In genomic region chr2:39517622-39518021, GRCh38 we compare ENCODE assay signal across 20 cellular contexts.
DNase-seq lines count a peak whose midpoint lies in the region; ATAC-seq, FAIRE-seq and TF ChIP-seq lines count a peak whose summit lies in the region.
"Had no signal": no experiment of that assay in that cellular context is flagged by ENCODE, and none has a peak within 500 bp of the region (broad histone marks: within the 10 kb centered on the region; RNA-seq: fewer than 3 reads in every experiment).

No MANE protein-coding gene starts in this region.

- no peak for TF ChIP-seq EP300 in HepG2 (IDR thresholded peaks at IDR 0.05; ENCODE audit: low read depth in 2 of 2, low read length in 2 of 2)
- no peak for TF ChIP-seq EP300 in HepG2 (CRISPR knock-in tag; IDR thresholded peaks at IDR 0.05; ENCODE audit: borderline replicate concordance)
- no peak for TF ChIP-seq EP300 in sigmoid colon (IDR thresholded peaks at IDR 0.05)

- intact Hi-C loops in HepG2 (cut with micrococcal nuclease; ENCODE audit: unreplicated experiment), result loop anchor here (10.0 kb wide), 1 partner anchor 177 kb away; no protein-coding TSS in a partner anchor
- intact Hi-C loops in right lobe of liver (cut with DNase I), result no loop called here
- intact Hi-C loops in left ventricle myocardium superior (cut with micrococcal nuclease), result loop anchor here (10.0 kb wide), 1 partner anchor 133 kb away; no protein-coding TSS in a partner anchor
- intact Hi-C loops in sigmoid colon (cut with DNase I), result loop anchor here (2.0 to 10.0 kb wide), 2 partner anchors 81 to 393 kb away; partner anchors contain the start of genes MAP4K3 and SOS1

- peak overlapping the region; percentile 87 for H3K4me2 ChIP-seq in HepG2 (ENCODE audit: low read depth, low read length)
- H3K4me2 ChIP-seq: BLaER1 treated with 17β-estradiol and CSF1 and Interleukin-3, amounts not matched to agents 10 nM and 100 nM had no signal

- POLR2A ChIA-PET in HepG2 (lab: Yijun Ruan, JAX), result interaction anchor here (0.9 to 3.6 kb wide), 7 partner anchors 8 to 213 kb away, joined by 3 to 31 read pairs (median 19); partner anchors contain the start of gene MAP4K3

- TF ChIP-seq RAD21 in HepG2 (CRISPR knock-in tag; IDR thresholded peaks at IDR 0.05), result no peak

- 82% methylated on average over 2 of the region's 2 CpGs for WGBS in HepG2 (ENCODE audit: low lambda C conversion rate)
- 59% methylated on average over 2 of the region's 2 CpGs for WGBS in right lobe of liver (ENCODE audit: insufficient coverage, low coverage, low lambda C conversion rate, missing lambda C conversion rate)
- WGBS in sigmoid colon, 2 donors, result 85 to 95% methylated on average over 2 of the region's 2 CpGs

- ATAC-seq in HepG2 (no peak), right lobe of liver (no peak), left ventricle myocardium superior (peak; percentile 56), foreskin keratinocyte (no peak)
- ATAC-seq: stimulated activated naive B cell treated with anti-CD40 and anti-IgM and Interleukin-4, amounts not matched to agents 10 μg/mL and 1 μg/mL and 100 μg/mL, for 72 hours had no signal

- no peaks in the 10 kb centered on the region for H4K20me1 ChIP-seq in HepG2 (ENCODE audit: insufficient read depth, low read length)
- H4K20me1 ChIP-seq: BLaER1 treated with 17β-estradiol and CSF1 and Interleukin-3, amounts not matched to agents 10 nM and 100 nM had no signal

- TF ChIP-seq CTCF in HepG2 (CRISPR knock-in tag; IDR thresholded peaks at IDR 0.05), result no peak
- no peak for TF ChIP-seq CTCF in right lobe of liver (IDR thresholded peaks at IDR 0.05)
- no peak for TF ChIP-seq CTCF in sigmoid colon (IDR thresholded peaks at IDR 0.05)
- TF ChIP-seq CTCF in foreskin keratinocyte (conservative IDR thresholded peaks at IDR 0.05), result no peak

- peak overlapping the region; percentile 37 to 65 (median 51); a peak in 4 of 6 replicates for H3K4me3 ChIP-seq in HepG2 (replicated peaks in 1 of 3; ENCODE audit: insufficient read depth in 1 of 3, low read depth in 2 of 3, low read length in 3 of 3)
- no peak overlapping the region for H3K4me3 ChIP-seq in right lobe of liver
- no peak overlapping the region for H3K4me3 ChIP-seq in sigmoid colon
- H3K4me3 ChIP-seq: BLaER1 treated with 17β-estradiol and CSF1 and Interleukin-3, amounts not matched to agents 10 nM and 100 nM had no signal

- peak overlapping the region; percentile 92 for H3K27ac ChIP-seq in HepG2 (ENCODE audit: extremely low read length, insufficient read depth, low read length)
- no peak overlapping the region for H3K27ac ChIP-seq in right lobe of liver
- peak overlapping the region; percentile 70 to 83 (median 72) for H3K27ac ChIP-seq in sigmoid colon
- no peak overlapping the region for H3K27ac ChIP-seq in foreskin keratinocyte
- H3K27ac ChIP-seq: BLaER1 treated with 17β-estradiol and CSF1 and Interleukin-3, amounts not matched to agents 10 nM and 100 nM had no signal

- H3K9ac ChIP-seq in HepG2 (ENCODE audit: insufficient read depth, low read depth, low read length), result peak overlapping the region; percentile 65
- H3K9ac ChIP-seq: BLaER1 treated with 17β-estradiol and CSF1 and Interleukin-3, amounts not matched to agents 10 nM and 100 nM had no signal

- H3K4me1 ChIP-seq in HepG2 (ENCODE audit: insufficient read depth, low read length), result peaks cover 81% of the 10 kb centered on the region
- peaks cover 0 to 34% (median 17%) of the 10 kb centered on the region in 4 donors for H3K4me1 ChIP-seq in right lobe of liver
- H3K4me1 ChIP-seq in sigmoid colon, result peaks cover 0 to 50% (median 41%) of the 10 kb centered on the region in 4 donors
- peaks cover 25% of the 10 kb centered on the region for H3K4me1 ChIP-seq in foreskin keratinocyte

- in situ Hi-C loops in HepG2 (cut with HindIII; ENCODE audit: extremely low pct_ligation_motif_present, low pct_unique_long_range_greater_than_20kb), result loop anchor here (5.0 kb wide), 1 partner anchor 35 kb away; no protein-coding TSS in a partner anchor

- H2AFZ ChIP-seq in HepG2 (ENCODE audit: low read length), result no peak overlapping the region

- TF ChIP-seq POLR2A in HepG2 (IDR thresholded peaks at IDR 0.05; ENCODE audit: insufficient read depth in 1 of 2, low read depth in 2 of 2, low read length in 2 of 2) (no peak), right lobe of liver (IDR thresholded peaks at IDR 0.05) (no peak), sigmoid colon (IDR thresholded peaks at IDR 0.05) (no peak)

- peaks cover 1 to 26% of the 10 kb centered on the region in 2 experiments; a peak in 3 of 5 replicates for H3K36me3 ChIP-seq in HepG2 (replicated peaks in 1 of 2; ENCODE audit: control insufficient read depth in 1 of 2, insufficient read depth in 2 of 2, low read length in 2 of 2)
- H3K36me3 ChIP-seq in right lobe of liver, result no peaks in the 10 kb centered on the region
- no peaks in the 10 kb centered on the region for H3K36me3 ChIP-seq in sigmoid colon

- FAIRE-seq in HepG2 (lab: Jason Lieb, UNC), result no peak
- FAIRE-seq: A204.1, keratinocyte had no signal

- CTCF ChIA-PET in HepG2 (lab: Yijun Ruan, JAX; ENCODE audit: low intra/inter-chr PET ratio, low total read pairs), result no interaction called here

- no peak for DNase-seq in HepG2 (ENCODE audit: low spot score)
- DNase-seq in right lobe of liver, result no peak
- no peak for DNase-seq in left ventricle myocardium superior
- DNase-seq in sigmoid colon, result no peak
- no peak for DNase-seq in amniotic stem cell (lab: John Stamatoyannopoulos, UW)
- DNase-seq in foreskin keratinocyte, result no peak
- no peak for DNase-seq in NCI-H510A treated with DMSO at 0.1 percent for 48 hours (lab: John Stamatoyannopoulos, UW)
- DNase-seq in activated CD8-positive, alpha-beta memory T cell treated with anti-CD3 and anti-CD28 coated beads for 24 hours, result no peak
- DNase-seq: activated CD4-positive, alpha-beta T cell treated with anti-CD3 and anti-CD28 coated beads, Interleukin-2, amount 50 U/mL, for 48 hours; activated T-cell treated with anti-CD3 and anti-CD28 coated beads for 4 hours; GOT3; NCI-H1436; NCI-H2171; NCI-H526 treated with DMSO at 0.1 percent for 48 hours; retina; SHP77 treated with DMSO at 0.1 percent for 48 hours; stimulated activated naive B cell treated with anti-CD40 and anti-IgM and Interleukin-4, amounts not matched to agents 10 μg/mL and 1 μg/mL and 100 μg/mL, for 72 hours had no signal

- H3K9me3 ChIP-seq in HepG2 (ENCODE audit: low read length), result peaks cover 20% of the 10 kb centered on the region
- H3K9me3 ChIP-seq in right lobe of liver, result peaks cover 0 to 7% (median 3%) of the 10 kb centered on the region in 4 donors
- H3K9me3 ChIP-seq in sigmoid colon, result no peaks in the 10 kb centered on the region

- BruUV-seq in HepG2 (replicated peaks; lab: Mats Ljungman, UMichigan), result no TSS peak

- no peaks in the 10 kb centered on the region for H3K27me3 ChIP-seq in HepG2 (ENCODE audit: control insufficient read depth in 1 of 2, insufficient read depth in 2 of 2, low read length in 2 of 2)
- no peaks in the 10 kb centered on the region for H3K27me3 ChIP-seq in right lobe of liver
- no peaks in the 10 kb centered on the region for H3K27me3 ChIP-seq in sigmoid colon
- H3K27me3 ChIP-seq in foreskin keratinocyte, result no peaks in the 10 kb centered on the region
- H3K27me3 ChIP-seq: BLaER1 treated with 17β-estradiol and CSF1 and Interleukin-3, amounts not matched to agents 10 nM and 100 nM had no signal

- H3K79me2 ChIP-seq in HepG2 (ENCODE audit: insufficient read depth, low read length), result peaks cover 2% of the 10 kb centered on the region

TF ChIP-seq in HepG2, 621 proteins besides CTCF, POLR2A, EP300 and RAD21:
- 0 out of 2 replicates have a peak, but pooled peaks have one; percentile 4 for TF ChIP-seq ATF7-NPFF (CRISPR knock-in tag; IDR thresholded peaks at IDR 0.05; ENCODE audit: low read depth)
- TF ChIP-seq ZBED4 (CRISPR knock-in tag; IDR thresholded peaks at IDR 0.05; ENCODE audit: borderline replicate concordance), result 0 out of 2 replicates have a peak, but pooled peaks have one; percentile 2
- TF ChIP-seq SNAI1 (CRISPR knock-in tag; IDR thresholded peaks at IDR 0.05; ENCODE audit: borderline replicate concordance), result 0 out of 2 replicates have a peak, but pooled peaks have one; percentile 33
- peak; percentile 53; the same call in 1 of the 2 replicates for TF ChIP-seq ZNF670 (CRISPR knock-in tag; IDR thresholded peaks at IDR 0.05; ENCODE audit: borderline replicate concordance)
- no peak for TF ChIP-seq ZNF704 (CRISPR knock-in tag; IDR thresholded peaks at IDR 0.05; ENCODE audit: borderline replicate concordance)

Comparison
In these comparisons a context has a peak if more than half of its experiments do, and no peak if none do; other contexts are left out.
1. H3K27ac ChIP-seq: peak in HepG2 (single experiment) and sigmoid colon (4 of 4); none in right lobe of liver (0 of 3) and foreskin keratinocyte (single experiment).
2. H3K4me3 ChIP-seq: peak in HepG2 (3 of 3); none in right lobe of liver (0 of 3) and sigmoid colon (0 of 4).
3. intact Hi-C loops: an anchor here in HepG2 (10.0 kb wide), left ventricle myocardium superior (10.0 kb wide) and sigmoid colon (2.0 to 10.0 kb wide); none called in right lobe of liver.